Comparison of ENCODE assay signal across 27 cellular contexts in the genomic region with DNA sequence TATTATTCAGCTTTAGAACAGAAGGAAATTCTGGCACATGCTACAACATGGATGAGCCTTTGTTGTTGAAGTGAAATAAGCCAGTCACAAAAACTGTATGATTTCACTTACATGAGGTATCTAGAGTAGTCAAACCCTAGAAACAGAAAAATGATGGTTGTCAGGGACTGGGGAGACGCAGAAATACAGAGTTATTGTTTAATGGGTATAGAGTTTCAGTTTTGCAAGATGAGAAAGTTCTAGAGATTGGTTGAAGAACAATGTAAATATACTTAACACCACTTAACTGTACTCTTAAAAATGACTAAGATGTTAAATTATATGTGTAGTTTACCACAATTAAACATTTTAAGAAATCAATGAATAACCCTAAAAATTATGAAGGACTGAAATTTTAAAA. TPM values are rescaled to one million over a fixed set of nuclear protein-coding genes. Genes with fewer than 3 reads are reported as not detected.
"Had no signal": no experiment of that assay in that cellular context is flagged by ENCODE, and none has a peak within 500 bp of the region (broad histone marks: within the 10 kb centered on the region; RNA-seq: fewer than 3 reads in every experiment).

No MANE protein-coding gene starts in this region.

- H3K4me3 Mint-ChIP-seq: activated CD8-positive, alpha-beta T cell treated with anti-CD3 and anti-CD28 coated beads, Interleukin-2, amount 10 ng/mL, durations not matched to agents 7 days and 5 days; activated naive CD8-positive, alpha-beta T cell treated with anti-CD3 and anti-CD28 coated beads, Interleukin-2, amount 10 ng/mL, durations not matched to agents 7 days and 5 days; T-helper 17 cell; WTC11 had no signal

- H3K9me3 ChIP-seq: adrenal gland had no signal

- FAIRE-seq: colon, RCC 7860 had no signal

- H3K36me3 ChIP-seq: adrenal gland had no signal

- H3K27ac Mint-ChIP-seq: activated CD8-positive, alpha-beta T cell treated with anti-CD3 and anti-CD28 coated beads, Interleukin-2, amount 10 ng/mL, durations not matched to agents 7 days and 5 days; activated naive CD8-positive, alpha-beta T cell treated with anti-CD3 and anti-CD28 coated beads, Interleukin-2, amount 10 ng/mL, durations not matched to agents 7 days and 5 days; T-helper 17 cell; WTC11 had no signal

- H3K27me3 ChIP-seq: adrenal gland had no signal

- H3K36me3 Mint-ChIP-seq: WTC11 had no signal

- H3K4me1 ChIP-seq: adrenal gland had no signal

- DNase-seq: activated CD4-positive, alpha-beta T cell treated with anti-CD3 and anti-CD28 coated beads for 48 hours; activated CD4-positive, alpha-beta T cell treated with anti-CD3 and anti-CD28 coated beads, Interleukin-2, amount 50 U/mL, for 4 hours; activated CD4-positive, CD25-positive, alpha-beta regulatory T cell treated with anti-CD3 and anti-CD28 coated beads, Interleukin-2, amount 50 U/mL, for 72 hours; activated CD8-positive, alpha-beta memory T cell treated with anti-CD3 and anti-CD28 coated beads, Interleukin-2, amount 50 U/mL, for 48 hours; activated CD8-positive, alpha-beta T cell treated with anti-CD3 and anti-CD28 coated beads, Interleukin-2, amount 10 ng/mL, durations not matched to agents 7 days and 5 days; activated naive CD4-positive, alpha-beta T cell treated with anti-CD3 and anti-CD28 coated beads, Interleukin-2, amount 50 U/mL, for 16 hours; activated naive CD8-positive, alpha-beta T cell treated with anti-CD3 and anti-CD28 coated beads, Interleukin-2, amount 10 ng/mL, durations not matched to agents 7 days and 5 days; activated T-cell treated with anti-CD3 and anti-CD28 coated beads, Interleukin-2, amount 50 U/mL, for 1 hour; adrenal gland; anterior cingulate cortex; cerebellar nuclear complex; Kasumi-1; KBM-7; NCI-H1436; NCI-H187; NCI-H2081; NCI-H345; NCI-H524; NCI-H774; PC-3; SHP77 treated with DMSO at 0.1 percent for 48 hours; T-helper 17 cell; T-helper 9 cell had no signal

- ATAC-seq: activated CD8-positive, alpha-beta T cell treated with anti-CD3 and anti-CD28 coated beads, Interleukin-2, amount 10 ng/mL, durations not matched to agents 7 days and 5 days; PC-3; T-helper 17 cell; WTC11 had no signal

- H3K27ac ChIP-seq: adrenal gland had no signal

- H3K4me3 ChIP-seq: adrenal gland had no signal

- H3K9me3 Mint-ChIP-seq: WTC11 had no signal

- H3K4me1 Mint-ChIP-seq: activated naive CD8-positive, alpha-beta T cell treated with anti-CD3 and anti-CD28 coated beads, Interleukin-2, amount 10 ng/mL, durations not matched to agents 7 days and 5 days; T-helper 17 cell; WTC11 had no signal

RNA-seq across cellular contexts. Expression of a gene that starts 15.8 kb away (rescaled TPM):
- total RNA-seq: activated CD8-positive, alpha-beta T cell treated with anti-CD3 and anti-CD28 coated beads, Interleukin-2, amount 10 ng/mL, durations not matched to agents 7 days and 5 days; SK-MEL-5 had no signal
